Comparison of ENCODE assay signal across 27 cellular contexts in the genomic region with DNA sequence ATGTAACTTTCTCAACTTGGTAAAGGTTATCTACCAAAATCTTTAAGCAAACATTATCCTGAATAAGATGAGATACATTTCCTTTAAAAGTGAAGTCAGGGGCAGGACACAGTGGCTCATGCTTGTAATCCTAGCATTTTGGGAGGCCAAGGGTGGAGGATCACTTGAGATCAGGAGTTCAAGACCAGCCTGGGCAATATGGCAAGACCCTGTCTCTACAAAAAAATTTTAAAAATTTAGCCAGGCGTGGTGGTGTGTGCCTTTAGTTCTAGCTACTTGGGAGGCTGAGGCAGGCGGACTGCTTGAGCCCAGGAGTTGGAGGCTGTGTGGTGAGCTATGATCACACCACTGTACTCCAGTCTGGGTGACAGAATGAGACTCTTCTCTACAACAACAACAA. TPM values are rescaled to one million over a fixed set of nuclear protein-coding genes. Genes with fewer than 3 reads are reported as not detected.
DNase-seq lines count a peak whose midpoint lies in the region; ATAC-seq, FAIRE-seq and TF ChIP-seq lines count a peak whose summit lies in the region.
"Had no signal": no experiment of that assay in that cellular context is flagged by ENCODE, and none has a peak within 500 bp of the region (broad histone marks: within the 10 kb centered on the region; RNA-seq: fewer than 3 reads in every experiment).

No MANE protein-coding gene starts in this region.

- DNase-seq in activated naive CD4-positive, alpha-beta T cell treated with anti-CD3 and anti-CD28 coated beads for 36 hours: no peak
- no peak for DNase-seq in activated naive CD4-positive, alpha-beta T cell (lab: John Stamatoyannopoulos, UW)
- no peak for DNase-seq in naive thymus-derived CD4-positive, alpha-beta T cell
- no peak for DNase-seq in osteocyte (ENCODE audit: extremely low spot score, unreplicated experiment)
- no peak for DNase-seq in HTR-8/SVneo (ENCODE audit: insufficient read length, low spot score)
- no peak for DNase-seq in HT-29 (ENCODE audit: low spot score)
- DNase-seq: ACHN; activated B cell treated with CpG ODN at 0.5 μM for 24 hours; activated CD8-positive, alpha-beta memory T cell treated with anti-CD3 and anti-CD28 coated beads for 24 hours; activated T-cell treated with anti-CD3 and anti-CD28 coated beads, Interleukin-2, amount 50 U/mL, for 4 hours; adrenal gland; HCEC 1CT; left ventricle myocardium superior; midbrain; MM.1S; NCI-H1436; NCI-H446 treated with DMSO at 0.1 percent for 48 hours; OCI-M1; pancreas; uterus had no signal

- FAIRE-seq in HTR-8/SVneo (lab: Jason Lieb, UNC): no peak
- FAIRE-seq: bronchial epithelial cell, endothelial cell of umbilical vein had no signal

- CTCF ChIA-PET in activated naive CD4-positive, alpha-beta T cell treated with anti-CD3 and anti-CD28 coated beads for 36 hours (lab: Charles Lee): interaction anchor here (0.9 to 6.2 kb wide), 4 partner anchors 11 to 257 kb away, joined by 3 to 31 read pairs (median 7); no protein-coding TSS in a partner anchor
- CTCF ChIA-PET in naive thymus-derived CD4-positive, alpha-beta T cell (lab: Charles Lee): interaction anchor here (0.6 to 1.1 kb wide), 3 partner anchors 11 to 256 kb away, joined by 3 to 4 read pairs (median 3); a partner anchor contains a TSS

- H3K27ac Mint-ChIP-seq in activated naive CD4-positive, alpha-beta T cell treated with anti-CD3 and anti-CD28 coated beads for 36 hours: peak overlapping the region; percentile 46
- H3K27ac Mint-ChIP-seq in activated T-helper 17 cell treated with anti-CD3 and anti-CD28 coated beads, Interleukin-2, amount 50 U/mL, for 72 hours: peak overlapping the region; percentile 58
- peak overlapping the region in 4 of 9 donors; percentile 30 to 59 (median 47) for H3K27ac Mint-ChIP-seq in naive thymus-derived CD4-positive, alpha-beta T cell
- no peak overlapping the region for H3K27ac Mint-ChIP-seq in osteocyte (ENCODE audit: unreplicated experiment)
- H3K27ac Mint-ChIP-seq: activated B cell treated with CpG ODN at 0.5 μM for 24 hours had no signal

- H3K4me3 ChIP-seq in naive thymus-derived CD4-positive, alpha-beta T cell (ENCODE audit: low read length): no peak overlapping the region
- H3K4me3 ChIP-seq: adrenal gland; BLaER1 treated with 17β-estradiol and CSF1 and Interleukin-3, amounts not matched to agents 10 nM and 100 nM; coronary artery; pancreas; uterus had no signal

- H3K4me1 Mint-ChIP-seq in activated naive CD4-positive, alpha-beta T cell treated with anti-CD3 and anti-CD28 coated beads for 36 hours (ENCODE audit: low read depth): peaks cover 50% of the 10 kb centered on the region
- peaks cover 31% of the 10 kb centered on the region for H3K4me1 Mint-ChIP-seq in activated T-helper 17 cell treated with anti-CD3 and anti-CD28 coated beads, Interleukin-2, amount 50 U/mL, for 72 hours
- H3K4me1 Mint-ChIP-seq in naive thymus-derived CD4-positive, alpha-beta T cell: peaks cover 42 to 86% (median 71%) of the 10 kb centered on the region in 7 donors
- peaks cover 39% of the 10 kb centered on the region for H3K4me1 Mint-ChIP-seq in osteocyte (ENCODE audit: unreplicated experiment)

- H3K27me3 ChIP-seq in naive thymus-derived CD4-positive, alpha-beta T cell (ENCODE audit: control insufficient read depth in 2 of 2, insufficient read depth in 2 of 2, low read length in 2 of 2): no peaks in the 10 kb centered on the region
- H3K27me3 ChIP-seq: adrenal gland; BLaER1 treated with 17β-estradiol and CSF1 and Interleukin-3, amounts not matched to agents 10 nM and 100 nM; pancreas; uterus had no signal

- H3K4me1 ChIP-seq in naive thymus-derived CD4-positive, alpha-beta T cell (ENCODE audit: control insufficient read depth in 2 of 2, insufficient read depth in 2 of 2, low read length in 2 of 2): peaks cover 16 to 30% of the 10 kb centered on the region in 2 donors

- peak; percentile 20 for ATAC-seq in GM18867 (IDR thresholded peaks at IDR 0.05; ENCODE audit: unreplicated experiment)
- peak; percentile 28 for ATAC-seq in activated T-helper 17 cell treated with anti-CD3 and anti-CD28 coated beads, Interleukin-2, amount 50 U/mL, for 72 hours (replicated peaks)
- no peak for ATAC-seq in naive thymus-derived CD4-positive, alpha-beta T cell
- ATAC-seq: activated T-cell treated with anti-CD3 and anti-CD28 coated beads, Interleukin-2, amount 50 U/mL, for 4 hours; left ventricle myocardium superior; natural killer cell treated with Interleukin-12 subunit alpha and Interleukin-12 subunit beta and Interleukin-15 and Interleukin-18, amount 100 ng/mL, for 72 hours; pancreas had no signal

- H3K9me3 ChIP-seq in naive thymus-derived CD4-positive, alpha-beta T cell (ENCODE audit: control insufficient read depth in 2 of 3, low read length in 3 of 3): no peaks in the 10 kb centered on the region
- H3K9me3 ChIP-seq: adrenal gland; BLaER1 treated with 17β-estradiol and CSF1 and Interleukin-3, amounts not matched to agents 10 nM and 100 nM; pancreas; uterus had no signal

- TF ChIP-seq CTCF in osteocyte (IDR thresholded peaks at IDR 0.05): no peak

- H3K36me3 ChIP-seq in naive thymus-derived CD4-positive, alpha-beta T cell (ENCODE audit: control insufficient read depth in 2 of 3, insufficient read depth in 3 of 3, low read length in 3 of 3): peaks cover 12 to 40% (median 22%) of the 10 kb centered on the region in 3 experiments
- H3K36me3 ChIP-seq: uterus had no signal

- intact Hi-C loops in activated naive CD4-positive, alpha-beta T cell treated with anti-CD3 and anti-CD28 coated beads for 36 hours (cut with micrococcal nuclease): no loop called here
- intact Hi-C loops in naive thymus-derived CD4-positive, alpha-beta T cell (cut with micrococcal nuclease): loop anchor here (5.0 kb wide), 1 partner anchor 168 kb away; no protein-coding TSS in a partner anchor

- no peak overlapping the region for H3K27ac ChIP-seq in naive thymus-derived CD4-positive, alpha-beta T cell (ENCODE audit: low read depth, low read length)
- H3K27ac ChIP-seq: adrenal gland; BLaER1 treated with 17β-estradiol and CSF1 and Interleukin-3, amounts not matched to agents 10 nM and 100 nM; coronary artery; pancreas; uterus had no signal

- H3K36me3 Mint-ChIP-seq in activated naive CD4-positive, alpha-beta T cell treated with anti-CD3 and anti-CD28 coated beads for 36 hours (ENCODE audit: low read depth): peaks cover 49% of the 10 kb centered on the region
- H3K36me3 Mint-ChIP-seq in activated T-helper 17 cell treated with anti-CD3 and anti-CD28 coated beads, Interleukin-2, amount 50 U/mL, for 72 hours (ENCODE audit: low read depth): peaks cover 98% of the 10 kb centered on the region
- peaks cover 5 to 35% (median 20%) of the 10 kb centered on the region in 5 donors for H3K36me3 Mint-ChIP-seq in naive thymus-derived CD4-positive, alpha-beta T cell
- H3K36me3 Mint-ChIP-seq in osteocyte (ENCODE audit: unreplicated experiment): peaks cover 23% of the 10 kb centered on the region

- H3K27me3 Mint-ChIP-seq in activated naive CD4-positive, alpha-beta T cell treated with anti-CD3 and anti-CD28 coated beads for 36 hours (ENCODE audit: low read depth): no peaks in the 10 kb centered on the region
- no peaks in the 10 kb centered on the region for H3K27me3 Mint-ChIP-seq in activated T-helper 17 cell treated with anti-CD3 and anti-CD28 coated beads, Interleukin-2, amount 50 U/mL, for 72 hours
- no peaks in the 10 kb centered on the region for H3K27me3 Mint-ChIP-seq in naive thymus-derived CD4-positive, alpha-beta T cell
- no peaks in the 10 kb centered on the region for H3K27me3 Mint-ChIP-seq in osteocyte (ENCODE audit: unreplicated experiment)
- H3K27me3 Mint-ChIP-seq: activated B cell treated with CpG ODN at 0.5 μM for 24 hours; natural killer cell treated with Interleukin-12 subunit alpha and Interleukin-12 subunit beta and Interleukin-15 and Interleukin-18, amount 100 ng/mL, for 72 hours had no signal

- H3K4me3 Mint-ChIP-seq in activated naive CD4-positive, alpha-beta T cell treated with anti-CD3 and anti-CD28 coated beads for 36 hours: no peak overlapping the region
- H3K4me3 Mint-ChIP-seq in activated T-helper 17 cell treated with anti-CD3 and anti-CD28 coated beads, Interleukin-2, amount 50 U/mL, for 72 hours: peak overlapping the region; percentile 97
- H3K4me3 Mint-ChIP-seq in naive thymus-derived CD4-positive, alpha-beta T cell: peak overlapping the region in 8 of 10 donors; percentile 7 to 94 (median 33)
- H3K4me3 Mint-ChIP-seq in osteocyte (ENCODE audit: unreplicated experiment): no peak overlapping the region
- H3K4me3 Mint-ChIP-seq: activated B cell treated with CpG ODN at 0.5 μM for 24 hours; activated T-cell treated with anti-CD3 and anti-CD28 coated beads, Interleukin-2, amount 50 U/mL, for 4 hours; natural killer cell treated with Interleukin-12 subunit alpha and Interleukin-12 subunit beta and Interleukin-15 and Interleukin-18, amount 100 ng/mL, for 72 hours had no signal

- POLR2A ChIA-PET in naive thymus-derived CD4-positive, alpha-beta T cell (lab: Charles Lee): no interaction called here

- no peaks in the 10 kb centered on the region for H3K9me3 Mint-ChIP-seq in activated naive CD4-positive, alpha-beta T cell treated with anti-CD3 and anti-CD28 coated beads for 36 hours
- no peaks in the 10 kb centered on the region for H3K9me3 Mint-ChIP-seq in activated T-helper 17 cell treated with anti-CD3 and anti-CD28 coated beads, Interleukin-2, amount 50 U/mL, for 72 hours
- H3K9me3 Mint-ChIP-seq in naive thymus-derived CD4-positive, alpha-beta T cell: peaks cover 0 to under 1% (median 0%) of the 10 kb centered on the region in 11 donors
- H3K9me3 Mint-ChIP-seq in osteocyte (ENCODE audit: unreplicated experiment): no peaks in the 10 kb centered on the region
- H3K9me3 Mint-ChIP-seq: activated B cell treated with CpG ODN at 0.5 μM for 24 hours; activated T-cell treated with anti-CD3 and anti-CD28 coated beads, Interleukin-2, amount 50 U/mL, for 4 hours; natural killer cell treated with Interleukin-12 subunit alpha and Interleukin-12 subunit beta and Interleukin-15 and Interleukin-18, amount 100 ng/mL, for 72 hours had no signal

RNA-seq across cellular contexts. Expression of a gene that starts 5.0 kb away (rescaled TPM):
- 10 to 100 TPM; 46.6 to 48.5 TPM for total RNA-seq in activated naive CD4-positive, alpha-beta T cell treated with anti-CD3 and anti-CD28 coated beads for 36 hours
- 10 to 100 TPM; 37.2 to 54.4 TPM for total RNA-seq in activated T-helper 17 cell treated with anti-CD3 and anti-CD28 coated beads, Interleukin-2, amount 50 U/mL, for 72 hours
- 10 to 100 TPM; 50.3 to 85.1 (median 73.8) TPM for total RNA-seq in naive thymus-derived CD4-positive, alpha-beta T cell
- 10 to 100 TPM; 29.3 to 32.6 TPM for polyA plus RNA-seq in naive thymus-derived CD4-positive, alpha-beta T cell
- total RNA-seq in osteocyte: 50.1 and 53.0 TPM in 2 replicates
- 24.4 and 30.4 TPM in 2 replicates for total RNA-seq in HT-29 (2014; rRNA removed; shearing (Covaris generic))

RNA-seq across cellular contexts. Expression of a gene that starts 5.2 kb away (rescaled TPM):
- 10 to 100 TPM; 70.2 to 78.4 TPM for total RNA-seq in activated naive CD4-positive, alpha-beta T cell treated with anti-CD3 and anti-CD28 coated beads for 36 hours
- total RNA-seq in activated T-helper 17 cell treated with anti-CD3 and anti-CD28 coated beads, Interleukin-2, amount 50 U/mL, for 72 hours: 10 to 100 TPM; 71.1 to 75.6 TPM
- total RNA-seq in naive thymus-derived CD4-positive, alpha-beta T cell: 10 to 100 TPM in 1 of 5 experiments, 1 to 10 TPM in 1, under 1 TPM in 3; 0.24 to 44.1 (median 0.35) TPM
- under 1 TPM; 0.09 to 0.24 TPM for polyA plus RNA-seq in naive thymus-derived CD4-positive, alpha-beta T cell
- total RNA-seq in osteocyte: 6.9 and 9.6 TPM in 2 replicates
- total RNA-seq in HT-29 (2014; rRNA removed; shearing (Covaris generic)): 20.7 and 25.2 TPM in 2 replicates

RNA-seq across cellular contexts. Expression of a gene that starts 24.2 kb away (rescaled TPM):
- total RNA-seq in activated naive CD4-positive, alpha-beta T cell treated with anti-CD3 and anti-CD28 coated beads for 36 hours: not detected
- not detected for total RNA-seq in activated T-helper 17 cell treated with anti-CD3 and anti-CD28 coated beads, Interleukin-2, amount 50 U/mL, for 72 hours
- under 1 TPM in 1 of 5 experiments, not detected in 4; 0.08 TPM for total RNA-seq in naive thymus-derived CD4-positive, alpha-beta T cell
- not detected for polyA plus RNA-seq in naive thymus-derived CD4-positive, alpha-beta T cell
- total RNA-seq in osteocyte: not detected in 2 replicates
- total RNA-seq in HT-29 (2014; rRNA removed; shearing (Covaris generic)): not detected in 2 replicates
- total RNA-seq: bronchial epithelial cell; endothelial cell of umbilical vein; left ventricle myocardium superior; natural killer cell treated with Interleukin-12 subunit alpha and Interleukin-12 subunit beta and Interleukin-15 and Interleukin-18, amount 100 ng/mL, for 72 hours; pancreas had no signal
- polyA plus RNA-seq: endothelial cell of umbilical vein had no signal

Comparison
In these comparisons a context has a peak if more than half of its experiments do, and no peak if none do; other contexts are left out.
1. H3K4me3 Mint-ChIP-seq: peak in activated T-helper 17 cell treated with anti-CD3 and anti-CD28 coated beads, Interleukin-2, amount 50 U/mL, for 72 hours (single experiment) and naive thymus-derived CD4-positive, alpha-beta T cell (8 of 10); none in activated naive CD4-positive, alpha-beta T cell treated with anti-CD3 and anti-CD28 coated beads for 36 hours (single experiment) and osteocyte (single experiment).